In genomic region chr12:53053223-53054111, GRCh38 we compare ENCODE assay signal across 8 cellular contexts. TPM values are rescaled to one million over a fixed set of nuclear protein-coding genes. Genes with fewer than 3 reads are reported as not detected.
A peak's percentile ranks its signal among the peaks of the same experiment; 100 is the strongest.
DNase-seq lines count a peak whose midpoint lies in the region; ATAC-seq, FAIRE-seq and TF ChIP-seq lines count a peak whose summit lies in the region.

No MANE protein-coding gene starts in this region.

- H3K36me3 ChIP-seq in HCT116 (ENCODE audit: control insufficient read depth in 1 of 2, insufficient read depth in 2 of 2, low read length in 2 of 2) (no peaks in the 10 kb centered on the region), PC-3 (ENCODE audit: low read depth, low read length) (no peaks in the 10 kb centered on the region)

- peak overlapping the region; percentile 97 for H3K4me2 ChIP-seq in HCT116 (ENCODE audit: low read length)
- H3K4me2 ChIP-seq in PC-3 (ENCODE audit: low read length) = peak overlapping the region; percentile 85

- no peaks in the 10 kb centered on the region for H3K27me3 ChIP-seq in AG04450 (ENCODE audit: control insufficient read depth, insufficient read depth, low read length)
- H3K27me3 ChIP-seq in HCT116 (ENCODE audit: insufficient read depth, low read length) = no peaks in the 10 kb centered on the region
- H3K27me3 ChIP-seq in PC-3 (ENCODE audit: low read length) = no peaks in the 10 kb centered on the region

- no peaks in the 10 kb centered on the region for H3K9me2 ChIP-seq in HCT116 (ENCODE audit: insufficient read depth)
- no peaks in the 10 kb centered on the region for H3K9me2 ChIP-seq in PC-3 (replicated peaks; ENCODE audit: low read length)

- H3K27ac ChIP-seq in AG04450 (ENCODE audit: low read depth, low read length) (peak overlapping the region; percentile 21), HCT116 (ENCODE audit: low read depth, low read length) (peak overlapping the region; percentile 92), PC-3 (ENCODE audit: low read length) (peak overlapping the region; percentile 87)

- H3K4me3 Mint-ChIP-seq in activated naive CD4-positive, alpha-beta T cell treated with anti-CD3 and anti-CD28 coated beads, Interleukin-2, amount 50 U/mL, for 24 hours = peak overlapping the region; percentile 95
- H3K4me3 Mint-ChIP-seq in osteocyte (ENCODE audit: unreplicated experiment) = peak overlapping the region; percentile 81

- BruUV-seq in HCT116 (replicated peaks; lab: Mats Ljungman, UMichigan) = TSS peak; percentile 42
- TSS peak; percentile 33 for BruUV-seq in PC-3 (replicated peaks; lab: Mats Ljungman, UMichigan)

- CTCF ChIA-PET in AG04450 (lab: Charles Lee) (interaction anchor here (0.6 to 4.2 kb wide), 7 partner anchors 8 to 145 kb away, joined by 3 to 43 read pairs (median 3); partner anchors contain the start of gene SPRYD3), HCT116 (lab: Charles Lee) (interaction anchor here (0.7 to 3.5 kb wide), 18 partner anchors 8 to 267 kb away, joined by 3 to 36 read pairs (median 4); partner anchors contain the start of genes CSAD, EIF4B, SPRYD3 and ZNF740), PC-3 (lab: Charles Lee) (interaction anchor here (0.8 to 1.1 kb wide), 2 partner anchors 12 kb away, joined by 3 to 5 read pairs; no protein-coding TSS in a partner anchor)

- no peaks in the 10 kb centered on the region for H3F3A ChIP-seq in PC-3 (ENCODE audit: low read length, unreplicated experiment)

- H4K20me1 ChIP-seq in HCT116 (ENCODE audit: insufficient read depth) = no peaks in the 10 kb centered on the region
- H4K20me1 ChIP-seq in PC-3 (ENCODE audit: low read length) = no peaks in the 10 kb centered on the region

- no peaks in the 10 kb centered on the region for H3K27me3 Mint-ChIP-seq in activated naive CD4-positive, alpha-beta T cell treated with anti-CD3 and anti-CD28 coated beads, Interleukin-2, amount 50 U/mL, for 24 hours
- no peaks in the 10 kb centered on the region for H3K27me3 Mint-ChIP-seq in osteocyte (ENCODE audit: unreplicated experiment)

- H3K9me3 ChIP-seq in AG04450 (ENCODE audit: control insufficient read depth, insufficient read depth, low read length) (peaks cover 3% of the 10 kb centered on the region; the same call in 1 of the 2 replicates), HCT116 (ENCODE audit: control insufficient read depth in 1 of 2, insufficient read depth in 1 of 2, low read depth in 1 of 2, low read length in 2 of 2) (no peaks in the 10 kb centered on the region), PC-3 (ENCODE audit: low read length) (no peaks in the 10 kb centered on the region)

- H3K9me3 Mint-ChIP-seq in activated naive CD4-positive, alpha-beta T cell treated with anti-CD3 and anti-CD28 coated beads, Interleukin-2, amount 50 U/mL, for 24 hours = no peaks in the 10 kb centered on the region
- H3K9me3 Mint-ChIP-seq in osteocyte (ENCODE audit: unreplicated experiment) = no peaks in the 10 kb centered on the region

- no peaks in the 10 kb centered on the region for H3K36me3 Mint-ChIP-seq in activated naive CD4-positive, alpha-beta T cell treated with anti-CD3 and anti-CD28 coated beads, Interleukin-2, amount 50 U/mL, for 24 hours
- H3K36me3 Mint-ChIP-seq in osteocyte (ENCODE audit: unreplicated experiment) = peaks cover 15% of the 10 kb centered on the region

- peaks cover 19% of the 10 kb centered on the region for H3K4me1 Mint-ChIP-seq in activated naive CD4-positive, alpha-beta T cell treated with anti-CD3 and anti-CD28 coated beads, Interleukin-2, amount 50 U/mL, for 24 hours
- peaks cover 68% of the 10 kb centered on the region for H3K4me1 Mint-ChIP-seq in osteocyte (ENCODE audit: unreplicated experiment)

- no peak for TF ChIP-seq RAD21 in HCT116 (IDR thresholded peaks at IDR 0.05; ENCODE audit: low read depth)

- intact Hi-C loops in HCT116 (cut with micrococcal nuclease) = no loop called here
- intact Hi-C loops in PC-3 (cut with micrococcal nuclease) = no loop called here
- intact Hi-C loops in Right ventricle myocardium inferior (cut with DNase I) = no loop called here

- no peak overlapping the region for H2AFZ ChIP-seq in HCT116 (ENCODE audit: low read depth, low read length, poor library complexity, severe bottlenecking)
- peak overlapping the region; percentile 83 for H2AFZ ChIP-seq in PC-3 (ENCODE audit: low read length)

- peak; percentile 68 for TF ChIP-seq CTCF in AG04450 (IDR thresholded peaks at IDR 0.05; ENCODE audit: low read depth, low read length)
- peak in 2 of 3 experiments; percentile 97 to 98; a peak in 4 of 6 replicates for TF ChIP-seq CTCF in HCT116 (IDR thresholded peaks at IDR 0.05 in 2 of 3, conservative IDR thresholded peaks at IDR 0.05 in 1 of 3; ENCODE audit: borderline replicate concordance in 1 of 3, insufficient read depth in 1 of 3, low read depth in 2 of 3, low read length in 2 of 3)
- TF ChIP-seq CTCF in PC-3 (conservative IDR thresholded peaks at IDR 0.05; ENCODE audit: low read depth, low read length) = peak; percentile 92
- TF ChIP-seq CTCF in osteocyte (IDR thresholded peaks at IDR 0.05) = peak; percentile 56

- H3K9ac ChIP-seq in HCT116 (ENCODE audit: low read length) = peak overlapping the region; percentile 88
- peak overlapping the region; percentile 72 for H3K9ac ChIP-seq in PC-3 (ENCODE audit: low read length)

- H3K4me1 ChIP-seq in HCT116 (ENCODE audit: control insufficient read depth in 1 of 2, insufficient read depth in 2 of 2, low read length in 2 of 2) = peaks cover 50 to 66% of the 10 kb centered on the region in 2 experiments
- peaks cover 53% of the 10 kb centered on the region for H3K4me1 ChIP-seq in PC-3 (ENCODE audit: insufficient read depth, low read length)

- POLR2A ChIA-PET in AG04450 (lab: Yijun Ruan, JAX) = interaction anchor here (0.7 to 3.0 kb wide), 6 partner anchors 8 to 72 kb away, joined by 3 to 18 read pairs (median 5); partner anchors contain the start of gene SPRYD3
- POLR2A ChIA-PET in HCT116 (lab: Charles Lee) = interaction anchor here (0.6 to 2.4 kb wide), 13 partner anchors 8 to 862 kb away, joined by 3 to 14 read pairs (median 4); partner anchors contain the start of genes EIF4B, KRT8, KRT80 and SPRYD3
- POLR2A ChIA-PET in PC-3 (lab: Charles Lee; ENCODE audit: unreplicated experiment) = interaction anchor here (0.6 kb wide), 1 partner anchor 62 kb away, joined by 3 read pairs; no protein-coding TSS in a partner anchor

- FAIRE-seq in HTR-8/SVneo (lab: Jason Lieb, UNC) = no peak

- DNase-seq in AG04450 (ENCODE audit: low read depth, low spot score) (no peak), HCT116 (ENCODE audit: low read depth, low spot score) (peak; percentile 73), PC-3 (peak; percentile 87), Right ventricle myocardium inferior (ENCODE audit: missing footprints) (peak; percentile 73), osteocyte (ENCODE audit: extremely low spot score, unreplicated experiment) (no peak), HTR-8/SVneo (ENCODE audit: insufficient read length, low spot score) (no peak)

- H3K79me2 ChIP-seq in HCT116 (ENCODE audit: insufficient read depth, low read length) (peaks cover 23% of the 10 kb centered on the region; the same call in 1 of the 2 replicates), PC-3 (ENCODE audit: low read length) (peaks cover 34% of the 10 kb centered on the region)

- H3K27ac Mint-ChIP-seq in activated naive CD4-positive, alpha-beta T cell treated with anti-CD3 and anti-CD28 coated beads, Interleukin-2, amount 50 U/mL, for 24 hours = peak overlapping the region; percentile 96
- peak overlapping the region; percentile 98 for H3K27ac Mint-ChIP-seq in osteocyte (ENCODE audit: unreplicated experiment)

- no peak for TF ChIP-seq POLR2A in HCT116 (IDR thresholded peaks at IDR 0.05; ENCODE audit: borderline replicate concordance, extremely low read depth, insufficient read depth, insufficient read length)

- H3K4me3 ChIP-seq in AG04450 (ENCODE audit: low read depth, low read length) (0 out of 2 replicates have a peak overlapping the region, but pooled peaks have one; percentile 7), HCT116 (replicated peaks in 1 of 2; ENCODE audit: low read depth in 1 of 2, low read length in 2 of 2) (peak overlapping the region; percentile 71 to 81), PC-3 (ENCODE audit: low read length) (peak overlapping the region; percentile 81)

- ATAC-seq in HCT116 (peak; percentile 74), PC-3 (peak; percentile 41), Right ventricle myocardium inferior (peak; percentile 3), HG02610 (IDR thresholded peaks at IDR 0.05; ENCODE audit: unreplicated experiment) (no peak)

- RAD21 ChIA-PET in HCT116 (lab: Charles Lee; ENCODE audit: low non-redundant PET in 1 of 2, low total read pairs in 2 of 2, uncharacterized antibody in 2 of 2, unreplicated experiment in 2 of 2) = interaction anchor here (0.6 to 1.9 kb wide), 7 partner anchors 12 to 163 kb away, joined by 3 to 9 read pairs (median 4); partner anchors contain the start of gene EIF4B (in 1 of the 2)

RNA-seq across cellular contexts. Expression of gene TNS2, which starts 3.6 kb away (rescaled TPM):
- 23.1 and 31.0 TPM in 2 replicates for polyA plus RNA-seq in AG04450 (2011; rRNA removed)
- 74.2 and 82.3 TPM in 2 replicates for polyA minus RNA-seq in AG04450 (2011; rRNA and poly(A)+ RNA removed)
- total RNA-seq in HCT116 (2021; ENCODE audit: unreplicated experiment) = 25.7 TPM
- 16.3 and 17.3 TPM in 2 replicates for polyA plus RNA-seq in HCT116 (2012)
- 13.1 and 30.3 TPM in 2 replicates for total RNA-seq in PC-3 (2014; rRNA removed)
- total RNA-seq in Right ventricle myocardium inferior = 122 TPM
- total RNA-seq in osteocyte = 107 and 116 TPM in 2 replicates

RNA-seq across cellular contexts. Expression of gene SPRYD3, which starts 25.7 kb away (rescaled TPM):
- polyA plus RNA-seq in AG04450 (2011; rRNA removed) = 15.4 and 17.6 TPM in 2 replicates
- 25.2 and 26.8 TPM in 2 replicates for polyA minus RNA-seq in AG04450 (2011; rRNA and poly(A)+ RNA removed)
- total RNA-seq in HCT116 (2021; ENCODE audit: unreplicated experiment) (47.5 TPM), PC-3 (2014; rRNA removed) (18.5 and 24.1 TPM in 2 replicates), Right ventricle myocardium inferior (41.0 TPM), osteocyte (28.3 and 29.0 TPM in 2 replicates)
- 48.1 and 55.1 TPM in 2 replicates for polyA plus RNA-seq in HCT116 (2012)

RNA-seq across cellular contexts. Expression of gene IGFBP6, which starts 44.0 kb away (rescaled TPM):
- 182 and 274 TPM in 2 replicates for polyA plus RNA-seq in AG04450 (2011; rRNA removed)
- 61.6 and 95.6 TPM in 2 replicates for polyA minus RNA-seq in AG04450 (2011; rRNA and poly(A)+ RNA removed)
- total RNA-seq in HCT116 (2021; ENCODE audit: unreplicated experiment) = 83.4 TPM
- polyA plus RNA-seq in HCT116 (2012) = 89.0 and 110 TPM in 2 replicates
- total RNA-seq in PC-3 (2014; rRNA removed) = 256 and 299 TPM in 2 replicates
- 54.3 TPM for total RNA-seq in Right ventricle myocardium inferior
- 18.8 and 22.3 TPM in 2 replicates for total RNA-seq in osteocyte

RNA-seq across cellular contexts. Expression of gene EIF4B, which starts 47.2 kb away (rescaled TPM):
- 548 and 645 TPM in 2 replicates for polyA plus RNA-seq in AG04450 (2011; rRNA removed)
- 854 and 868 TPM in 2 replicates for polyA minus RNA-seq in AG04450 (2011; rRNA and poly(A)+ RNA removed)
- total RNA-seq in HCT116 (2021; ENCODE audit: unreplicated experiment) (809 TPM), PC-3 (2014; rRNA removed) (424 and 434 TPM in 2 replicates), Right ventricle myocardium inferior (416 TPM), osteocyte (516 and 555 TPM in 2 replicates)
- 589 and 640 TPM in 2 replicates for polyA plus RNA-seq in HCT116 (2012)

RNA-seq across cellular contexts. Expression of gene SOAT2, which starts 49.8 kb away (rescaled TPM):
- polyA plus RNA-seq in AG04450 (2011; rRNA removed) = 0.06 TPM in 1 of 2 replicates, not detected in the other
- polyA minus RNA-seq in AG04450 (2011; rRNA and poly(A)+ RNA removed) = not detected in 2 replicates
- 0.17 TPM for total RNA-seq in HCT116 (2021; ENCODE audit: unreplicated experiment)
- 0.14 and 0.22 TPM in 2 replicates for polyA plus RNA-seq in HCT116 (2012)
- 0.07 and 0.86 TPM in 2 replicates for total RNA-seq in PC-3 (2014; rRNA removed)
- total RNA-seq in Right ventricle myocardium inferior = not detected
- not detected in 2 replicates for total RNA-seq in osteocyte

Comparison
In these comparisons a context has a peak if more than half of its experiments do, and no peak if none do; other contexts are left out.
1. DNase-seq: peak in HCT116 (single experiment), PC-3 (single experiment) and Right ventricle myocardium inferior (single experiment); none in AG04450 (single experiment), osteocyte (single experiment) and HTR-8/SVneo (single experiment).
2. H3K27ac ChIP-seq: peak in every context shown above with its lines; median percentile 92 in HCT116; 87 in PC-3; 21 in AG04450.
3. H3K4me3 ChIP-seq: peak in every context shown above with its lines; median percentile 81 in PC-3; 76 in HCT116; 7 in AG04450.
4. Peak in every context shown above with its lines, with median percentiles within 50 percentile points of each other: CTCF ChIP-seq.